ENCODE assay signal across 30 cellular contexts in genomic region chr10:23391817-23392216, GRCh38. TPM values are rescaled to one million over a fixed set of nuclear protein-coding genes. Genes with fewer than 3 reads are reported as not detected.
DNase-seq lines count a peak whose midpoint lies in the region; ATAC-seq lines count a peak whose summit lies in the region.
"Had no signal": no experiment of that assay in that cellular context is flagged by ENCODE, and none has a peak within 500 bp of the region (broad histone marks: within the 10 kb centered on the region; RNA-seq: fewer than 3 reads in every experiment).

No MANE protein-coding gene starts in this region.

- H3K4me3 Mint-ChIP-seq in activated CD8-positive, alpha-beta memory T cell treated with anti-CD3 and anti-CD28 coated beads, Interleukin-2, amount 10 ng/mL, durations not matched to agents 7 days and 5 days = no peak overlapping the region
- H3K4me3 Mint-ChIP-seq: activated naive CD8-positive, alpha-beta T cell treated with anti-CD3 and anti-CD28 coated beads, Interleukin-2, amount 10 ng/mL, durations not matched to agents 7 days and 5 days; CD8-positive, alpha-beta T cell; naive B cell had no signal

- DNase-seq in activated CD8-positive, alpha-beta memory T cell treated with anti-CD3 and anti-CD28 coated beads, Interleukin-2, amount 10 ng/mL, durations not matched to agents 7 days and 5 days = no peak
- no peak for DNase-seq in activated CD8-positive, alpha-beta memory T cell treated with anti-CD3 and anti-CD28 coated beads, Interleukin-2, amount 50 U/mL, for 4 hours
- DNase-seq in stimulated activated naive CD4-positive, alpha-beta T cell treated with Interleukin-2 at 50 U/mL for 16 hours (lab: John Stamatoyannopoulos, UW) = peak; percentile 4
- no peak for DNase-seq in stimulated activated naive CD4-positive, alpha-beta T cell (lab: John Stamatoyannopoulos, UW)
- DNase-seq in amniotic epithelial cell (ENCODE audit: low read depth) (peak; percentile 37), ureter (ENCODE audit: low spot score) (no peak), NCI-H1048 (lab: John Stamatoyannopoulos, UW) (no peak)
- DNase-seq: activated CD4-positive, alpha-beta T cell treated with anti-CD3 and anti-CD28 coated beads for 4 hours; activated naive CD8-positive, alpha-beta T cell treated with anti-CD3 and anti-CD28 coated beads, Interleukin-2, amount 10 ng/mL, durations not matched to agents 7 days and 5 days; BE2C; CD8-positive, alpha-beta T cell; colonic mucosa; effector CD4-positive, alpha-beta T cell; GM23248; hippocampal formation; KG1; lower lobe of right lung; midbrain; naive B cell; NCI-H1436; NCI-H2081 treated with DMSO at 0.1 percent for 48 hours; NCI-H226; NCI-H69; Peyer's patch; SHP77; stomach had no signal

- ATAC-seq in activated CD8-positive, alpha-beta memory T cell treated with anti-CD3 and anti-CD28 coated beads, Interleukin-2, amount 10 ng/mL, durations not matched to agents 7 days and 5 days = peak; percentile 49
- ATAC-seq: CD8-positive, alpha-beta T cell; gastroesophageal sphincter; lower lobe of right lung had no signal

- CTCF ChIA-PET in activated CD8-positive, alpha-beta memory T cell treated with anti-CD3 and anti-CD28 coated beads, Interleukin-2, amount 10 ng/mL, durations not matched to agents 7 days and 5 days (lab: Charles Lee) = no interaction called here

- no peak overlapping the region for H3K27ac Mint-ChIP-seq in activated CD8-positive, alpha-beta memory T cell treated with anti-CD3 and anti-CD28 coated beads, Interleukin-2, amount 10 ng/mL, durations not matched to agents 7 days and 5 days
- H3K27ac Mint-ChIP-seq: activated naive CD8-positive, alpha-beta T cell treated with anti-CD3 and anti-CD28 coated beads, Interleukin-2, amount 10 ng/mL, durations not matched to agents 7 days and 5 days; CD8-positive, alpha-beta T cell had no signal

- H3K36me3 Mint-ChIP-seq in activated CD8-positive, alpha-beta memory T cell treated with anti-CD3 and anti-CD28 coated beads, Interleukin-2, amount 10 ng/mL, durations not matched to agents 7 days and 5 days = no peaks in the 10 kb centered on the region
- H3K36me3 Mint-ChIP-seq: activated naive CD8-positive, alpha-beta T cell treated with anti-CD3 and anti-CD28 coated beads, Interleukin-2, amount 10 ng/mL, durations not matched to agents 7 days and 5 days; CD8-positive, alpha-beta T cell had no signal

- peaks cover 5% of the 10 kb centered on the region for H3K4me1 Mint-ChIP-seq in activated CD8-positive, alpha-beta memory T cell treated with anti-CD3 and anti-CD28 coated beads, Interleukin-2, amount 10 ng/mL, durations not matched to agents 7 days and 5 days
- H3K4me1 Mint-ChIP-seq: activated naive CD8-positive, alpha-beta T cell treated with anti-CD3 and anti-CD28 coated beads, Interleukin-2, amount 10 ng/mL, durations not matched to agents 7 days and 5 days had no signal

- no peaks in the 10 kb centered on the region for H3K9me3 Mint-ChIP-seq in activated CD8-positive, alpha-beta memory T cell treated with anti-CD3 and anti-CD28 coated beads, Interleukin-2, amount 10 ng/mL, durations not matched to agents 7 days and 5 days (ENCODE audit: low read depth)
- H3K9me3 Mint-ChIP-seq: CD8-positive, alpha-beta T cell had no signal

- no peaks in the 10 kb centered on the region for H3K27me3 Mint-ChIP-seq in activated CD8-positive, alpha-beta memory T cell treated with anti-CD3 and anti-CD28 coated beads, Interleukin-2, amount 10 ng/mL, durations not matched to agents 7 days and 5 days
- H3K27me3 Mint-ChIP-seq: activated naive CD8-positive, alpha-beta T cell treated with anti-CD3 and anti-CD28 coated beads, Interleukin-2, amount 10 ng/mL, durations not matched to agents 7 days and 5 days had no signal

RNA-seq across cellular contexts. Expression of gene OTUD1, which starts 47.1 kb away (rescaled TPM):
- total RNA-seq in activated CD8-positive, alpha-beta memory T cell treated with anti-CD3 and anti-CD28 coated beads, Interleukin-2, amount 10 ng/mL, durations not matched to agents 7 days and 5 days = 10 to 100 TPM; 11.2 to 16.1 TPM
- 10.6 TPM for total RNA-seq in ureter

RNA-seq across cellular contexts. Expression of gene C10orf67, which starts 47.2 kb away (rescaled TPM):
- under 1 TPM in 1 of 2 experiments, not detected in 1; 0.07 TPM for total RNA-seq in activated CD8-positive, alpha-beta memory T cell treated with anti-CD3 and anti-CD28 coated beads, Interleukin-2, amount 10 ng/mL, durations not matched to agents 7 days and 5 days
- not detected for total RNA-seq in ureter
- total RNA-seq: CD8-positive, alpha-beta T cell; colonic mucosa; Daoy; gastroesophageal sphincter; T-helper 2 cell treated with Interferon-gamma antibody and Interleukin-4, amounts not matched to agents 100 ng/mL and 5 ng/mL, for 36 hours; vagina had no signal

Comparison
In these comparisons a context has a peak if more than half of its experiments do, and no peak if none do; other contexts are left out.
1. DNase-seq: peak in stimulated activated naive CD4-positive, alpha-beta T cell treated with Interleukin-2 at 50 U/mL for 16 hours (single experiment) and amniotic epithelial cell (single experiment); none in activated CD8-positive, alpha-beta memory T cell treated with anti-CD3 and anti-CD28 coated beads, Interleukin-2, amount 10 ng/mL, durations not matched to agents 7 days and 5 days (single experiment), activated CD8-positive, alpha-beta memory T cell treated with anti-CD3 and anti-CD28 coated beads, Interleukin-2, amount 50 U/mL, for 4 hours (single experiment), stimulated activated naive CD4-positive, alpha-beta T cell (0 of 6), ureter (single experiment) and NCI-H1048 (single experiment).